In genomic region chr20:32035398-32035852, GRCh38 we compare ENCODE assay signal across 1 cellular context.
TF ChIP-seq lines count a peak whose summit lies in the region.

No MANE protein-coding gene starts in this region.

TF ChIP-seq in GM12878, 131 proteins besides CTCF, POLR2A, EP300 and RAD21 (continued from another document):
- TF ChIP-seq RELB (IDR thresholded peaks at IDR 0.05; ENCODE audit: low read depth): no peak
